In genomic region chr7:12410523-12410922, GRCh38 we compare ENCODE assay signal across 30 cellular contexts. TPM values are rescaled to one million over a fixed set of nuclear protein-coding genes. Genes with fewer than 3 reads are reported as not detected.
"Had no signal": no experiment of that assay in that cellular context is flagged by ENCODE, and none has a peak within 500 bp of the region (broad histone marks: within the 10 kb centered on the region; RNA-seq: fewer than 3 reads in every experiment).

No MANE protein-coding gene starts in this region.

- ATAC-seq: stimulated activated effector memory CD8-positive, alpha-beta T cell treated with anti-CD3 and anti-CD28 coated beads, Interleukin-12 subunit alpha, Interleukin-12 subunit beta, amount 100 ng/mL, for 72 hours; stimulated activated memory B cell treated with anti-CD40 and anti-IgM and Interleukin-4, amounts not matched to agents 10 μg/mL and 1 μg/mL and 100 μg/mL, for 72 hours; stimulated activated naive B cell treated with anti-CD40 and anti-IgM and Interleukin-4, amounts not matched to agents 10 μg/mL and 1 μg/mL and 100 μg/mL, for 72 hours; stimulated activated naive CD8-positive, alpha-beta T cell treated with anti-CD3 and anti-CD28 coated beads, Interleukin-15, amount 100 ng/mL, for 72 hours; stimulated activated naive CD8-positive, alpha-beta T cell treated with anti-CD3 and anti-CD28 coated beads, Interleukin-15, Interleukin-2, amounts not matched to agents 100 U/mL and 50 U/mL, for 24 hours; upper lobe of right lung had no signal

- FAIRE-seq: urothelium cell line had no signal

- H3K27ac ChIP-seq: stomach, suprapubic skin, testis, thoracic aorta, thyroid gland, tibial artery, tibial nerve, transverse colon, upper lobe of left lung, upper lobe of right lung, uterus, vagina had no signal

- H3K4me1 Mint-ChIP-seq: stimulated activated effector memory CD8-positive, alpha-beta T cell treated with anti-CD3 and anti-CD28 coated beads, Interleukin-12 subunit alpha, Interleukin-12 subunit beta, amount 100 ng/mL, for 72 hours; stimulated activated memory B cell treated with anti-CD40 and anti-IgM and Interleukin-4, amounts not matched to agents 10 μg/mL and 1 μg/mL and 100 μg/mL, for 72 hours; stimulated activated naive B cell treated with anti-CD40 and anti-IgM and Interleukin-4, amounts not matched to agents 10 μg/mL and 1 μg/mL and 100 μg/mL, for 72 hours; stimulated activated naive CD8-positive, alpha-beta T cell treated with anti-CD3 and anti-CD28 coated beads, Interleukin-15, amount 100 ng/mL, for 72 hours had no signal

- H3K27ac Mint-ChIP-seq: stimulated activated effector memory CD8-positive, alpha-beta T cell treated with anti-CD3 and anti-CD28 coated beads, Interleukin-12 subunit alpha, Interleukin-12 subunit beta, amount 100 ng/mL, for 72 hours; stimulated activated memory B cell treated with anti-CD40 and anti-IgM and Interleukin-4, amounts not matched to agents 10 μg/mL and 1 μg/mL and 100 μg/mL, for 72 hours; stimulated activated naive B cell treated with anti-CD40 and anti-IgM and Interleukin-4, amounts not matched to agents 10 μg/mL and 1 μg/mL and 100 μg/mL, for 72 hours; stimulated activated naive CD8-positive, alpha-beta T cell treated with anti-CD3 and anti-CD28 coated beads, Interleukin-15, amount 100 ng/mL, for 72 hours; stimulated activated naive CD8-positive, alpha-beta T cell treated with anti-CD3 and anti-CD28 coated beads, Interleukin-15, Interleukin-2, amounts not matched to agents 100 ng/mL and 50 ng/mL, for 24 hours; type B pancreatic cell had no signal

- H3K27me3 Mint-ChIP-seq: stimulated activated memory B cell treated with anti-CD40 and anti-IgM and Interleukin-4, amounts not matched to agents 10 μg/mL and 1 μg/mL and 100 μg/mL, for 72 hours; stimulated activated naive B cell treated with anti-CD40 and anti-IgM and Interleukin-4, amounts not matched to agents 10 μg/mL and 1 μg/mL and 100 μg/mL, for 72 hours; stimulated activated naive CD8-positive, alpha-beta T cell treated with anti-CD3 and anti-CD28 coated beads, Interleukin-15, amount 100 ng/mL, for 72 hours; stimulated activated naive CD8-positive, alpha-beta T cell treated with anti-CD3 and anti-CD28 coated beads, Interleukin-15, Interleukin-2, amounts not matched to agents 100 ng/mL and 50 ng/mL, for 24 hours had no signal

- H3K4me3 Mint-ChIP-seq: stimulated activated effector memory CD8-positive, alpha-beta T cell treated with anti-CD3 and anti-CD28 coated beads, Interleukin-12 subunit alpha, Interleukin-12 subunit beta, amount 100 ng/mL, for 72 hours; stimulated activated memory B cell treated with anti-CD40 and anti-IgM and Interleukin-4, amounts not matched to agents 10 μg/mL and 1 μg/mL and 100 μg/mL, for 72 hours; stimulated activated naive B cell treated with anti-CD40 and anti-IgM and Interleukin-4, amounts not matched to agents 10 μg/mL and 1 μg/mL and 100 μg/mL, for 72 hours; stimulated activated naive CD8-positive, alpha-beta T cell treated with anti-CD3 and anti-CD28 coated beads, Interleukin-15, amount 100 ng/mL, for 72 hours; stimulated activated naive CD8-positive, alpha-beta T cell treated with anti-CD3 and anti-CD28 coated beads, Interleukin-15, Interleukin-2, amounts not matched to agents 100 ng/mL and 50 ng/mL, for 24 hours; type B pancreatic cell had no signal

- H3K4me1 ChIP-seq: stomach, suprapubic skin, testis, thyroid gland, tibial artery, tibial nerve, transverse colon, upper lobe of left lung, upper lobe of right lung, uterus, vagina had no signal

- DNase-seq: stimulated activated CD4-positive, alpha-beta T cell treated with anti-CD3 and anti-CD28 coated beads, Interleukin-2, amount 100 ng/mL, for 48 hours; stimulated activated CD4-positive, alpha-beta T cell treated with anti-CD3 and anti-CD28 coated beads, Interleukin-4, amount 100 ng/mL, for 1 hour; stimulated activated CD4-positive, alpha-beta T cell treated with anti-CD3 and anti-CD28 coated beads, Interleukin-4, amount 100 ng/mL, for 24 hours; stimulated activated CD4-positive, alpha-beta T cell treated with anti-CD3 and anti-CD28 coated beads, Interleukin-4, amount 100 ng/mL, for 4 hours; stimulated activated CD8-positive, alpha-beta memory T cell treated with anti-CD3 and anti-CD28 coated beads, Interleukin-4, amount 100 ng/mL, for 48 hours; stimulated activated naive B cell treated with anti-CD40 and anti-IgM and Interleukin-4, amounts not matched to agents 10 μg/mL and 1 μg/mL and 100 μg/mL, for 72 hours; stimulated activated naive CD4-positive, alpha-beta T cell; stimulated activated naive CD4-positive, alpha-beta T cell treated with Interleukin-2 at 50 U/mL for 16 hours; stimulated activated naive CD8-positive, alpha-beta T cell treated with anti-CD3 and anti-CD28 coated beads, Interleukin-15, amount 100 ng/mL, for 72 hours; stimulated activated naive CD8-positive, alpha-beta T cell treated with anti-CD3 and anti-CD28 coated beads, Interleukin-15, Interleukin-2, amounts not matched to agents 100 U/mL and 50 U/mL, for 24 hours; stomach; substantia nigra; testis; thyroid gland; tibial artery; transverse colon; trophoblast cell; upper lobe of left lung; upper lobe of right lung; uterus had no signal

- H3K9me3 ChIP-seq: suprapubic skin, testis, thoracic aorta, thyroid gland, transverse colon, upper lobe of left lung, upper lobe of right lung, uterus, vagina had no signal

- H3K4me3 ChIP-seq: stomach, suprapubic skin, testis, thoracic aorta, thyroid gland, tibial artery, tibial nerve, transverse colon, upper lobe of left lung, upper lobe of right lung, uterus, vagina had no signal

- H3K36me3 Mint-ChIP-seq: stimulated activated effector memory CD8-positive, alpha-beta T cell treated with anti-CD3 and anti-CD28 coated beads, Interleukin-12 subunit alpha, Interleukin-12 subunit beta, amount 100 ng/mL, for 72 hours; stimulated activated memory B cell treated with anti-CD40 and anti-IgM and Interleukin-4, amounts not matched to agents 10 μg/mL and 1 μg/mL and 100 μg/mL, for 72 hours; stimulated activated naive B cell treated with anti-CD40 and anti-IgM and Interleukin-4, amounts not matched to agents 10 μg/mL and 1 μg/mL and 100 μg/mL, for 72 hours; type B pancreatic cell had no signal

RNA-seq across cellular contexts. Expression of gene VWDE, which starts 6.9 kb away (rescaled TPM):
- total RNA-seq: subcutaneous adipose tissue had no signal
